ENCODE assay signal across 27 cellular contexts in the genomic region with DNA sequence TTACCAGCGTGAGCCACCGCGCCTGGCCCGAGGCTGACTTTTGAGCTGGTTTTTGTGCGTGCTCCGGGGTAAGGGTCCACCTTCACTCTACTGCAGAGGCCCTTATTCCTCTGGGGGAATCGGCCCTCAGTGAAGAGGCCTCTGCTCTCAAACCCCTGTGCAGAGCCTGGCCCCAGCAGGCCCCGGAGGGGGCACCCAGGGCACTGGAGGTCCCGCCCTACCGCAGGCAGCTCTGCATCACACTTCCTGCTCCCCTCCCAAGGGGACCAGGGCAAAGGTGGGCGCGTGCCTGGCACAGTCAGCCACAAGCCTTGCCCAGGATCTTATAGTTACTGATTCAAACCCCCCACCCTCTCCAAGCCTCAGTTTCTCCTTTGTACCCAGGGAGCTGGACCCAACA. TPM values are rescaled to one million over a fixed set of nuclear protein-coding genes. Genes with fewer than 3 reads are reported as not detected.
A peak's percentile ranks its signal among the peaks of the same experiment; 100 is the strongest.
DNase-seq lines count a peak whose midpoint lies in the region; ATAC-seq and TF ChIP-seq lines count a peak whose summit lies in the region.
"Had no signal": no experiment of that assay in that cellular context is flagged by ENCODE, and none has a peak within 500 bp of the region (broad histone marks: within the 10 kb centered on the region; RNA-seq: fewer than 3 reads in every experiment).

No MANE protein-coding gene starts in this region.

- peaks cover 23% of the 10 kb centered on the region for H3K4me1 ChIP-seq in effector memory CD4-positive, alpha-beta T cell (ENCODE audit: control insufficient read depth, insufficient read depth, low read length, poor library complexity, severe bottlenecking)
- H3K4me1 ChIP-seq: breast epithelium had no signal

- H3K27me3 ChIP-seq in effector memory CD4-positive, alpha-beta T cell (replicated peaks; ENCODE audit: control insufficient read depth, insufficient read depth, low read length, poor library complexity, severe bottlenecking), result no peaks in the 10 kb centered on the region
- H3K27me3 ChIP-seq: breast epithelium had no signal

- POLR2A ChIA-PET in activated CD4-positive, alpha-beta T cell treated with anti-CD3 and anti-CD28 coated beads, Interleukin-2, amount 10 ng/mL, durations not matched to agents 7 days and 5 days (lab: Charles Lee), result no interaction called here
- POLR2A ChIA-PET in activated naive CD8-positive, alpha-beta T cell treated with anti-CD3 and anti-CD28 coated beads, Interleukin-2, amount 10 ng/mL, durations not matched to agents 7 days and 5 days (lab: Charles Lee), result interaction anchor here (1.2 kb wide), 1 partner anchor 306 kb away, joined by 3 read pairs; the partner anchor contains the start of gene IFT140

- no peak overlapping the region for H3K4me3 Mint-ChIP-seq in activated CD4-positive, alpha-beta T cell treated with anti-CD3 and anti-CD28 coated beads, Interleukin-2, amount 10 ng/mL, durations not matched to agents 7 days and 5 days
- peak overlapping the region; percentile 30 for H3K4me3 Mint-ChIP-seq in activated naive CD8-positive, alpha-beta T cell treated with anti-CD3 and anti-CD28 coated beads, Interleukin-2, amount 10 ng/mL, durations not matched to agents 7 days and 5 days
- peak overlapping the region; percentile 18 for H3K4me3 Mint-ChIP-seq in stimulated activated memory B cell treated with anti-CD40 and anti-IgM and Interleukin-4, amounts not matched to agents 10 μg/mL and 1 μg/mL and 100 μg/mL, for 72 hours
- H3K4me3 Mint-ChIP-seq: T-helper 2 cell treated with Interferon-gamma antibody and Interleukin-4, amounts not matched to agents 5 μg/mL and 100 μg/mL, for 36 hours had no signal

- DNase-seq in activated CD4-positive, alpha-beta T cell treated with anti-CD3 and anti-CD28 coated beads, Interleukin-2, amount 10 ng/mL, durations not matched to agents 7 days and 5 days, result no peak
- DNase-seq in activated CD4-positive, alpha-beta T cell treated with anti-CD3 and anti-CD28 coated beads for 48 hours, result no peak
- DNase-seq in NB4 (ENCODE audit: low read depth), result peak; percentile 47
- no peak for DNase-seq in activated naive CD8-positive, alpha-beta T cell treated with anti-CD3 and anti-CD28 coated beads, Interleukin-2, amount 10 ng/mL, durations not matched to agents 7 days and 5 days
- no peak for DNase-seq in SHP77 (lab: John Stamatoyannopoulos, UW)
- no peak for DNase-seq in effector memory CD4-positive, alpha-beta T cell
- DNase-seq in dermis blood vessel endothelial cell, result no peak
- DNase-seq: activated effector memory CD4-positive, alpha-beta T cell treated with Interleukin-2 at 50 U/mL for 16 hours; DMS53; foreskin keratinocyte; GM23248; KG1; left colon; NCI-H510A; retina; SK-N-SH; stimulated activated CD4-positive, alpha-beta T cell treated with anti-CD3 and anti-CD28 coated beads, Interleukin-4, amount 100 ng/mL, for 24 hours; transverse colon had no signal

- H3K36me3 ChIP-seq in effector memory CD4-positive, alpha-beta T cell (ENCODE audit: control insufficient read depth, insufficient read depth, low read length), result no peaks in the 10 kb centered on the region
- H3K36me3 ChIP-seq: breast epithelium, transverse colon had no signal

- H3K27ac ChIP-seq in effector memory CD4-positive, alpha-beta T cell (ENCODE audit: insufficient read depth, low read length, poor library complexity, severe bottlenecking), result no peak overlapping the region
- H3K27ac ChIP-seq: 22Rv1, breast epithelium, foreskin keratinocyte, GM23248, transverse colon, VCaP had no signal

- CTCF ChIA-PET in activated CD4-positive, alpha-beta T cell treated with anti-CD3 and anti-CD28 coated beads, Interleukin-2, amount 10 ng/mL, durations not matched to agents 7 days and 5 days (lab: Charles Lee), result no interaction called here

- TF ChIP-seq CTCF in NB4 (IDR thresholded peaks at IDR 0.05; ENCODE audit: low read depth, low read length), result no peak

- H3K36me3 Mint-ChIP-seq in activated CD4-positive, alpha-beta T cell treated with anti-CD3 and anti-CD28 coated beads, Interleukin-2, amount 10 ng/mL, durations not matched to agents 7 days and 5 days (ENCODE audit: low read depth), result peaks cover 6% of the 10 kb centered on the region
- peaks cover 8% of the 10 kb centered on the region for H3K36me3 Mint-ChIP-seq in activated naive CD8-positive, alpha-beta T cell treated with anti-CD3 and anti-CD28 coated beads, Interleukin-2, amount 10 ng/mL, durations not matched to agents 7 days and 5 days
- H3K36me3 Mint-ChIP-seq in stimulated activated memory B cell treated with anti-CD40 and anti-IgM and Interleukin-4, amounts not matched to agents 10 μg/mL and 1 μg/mL and 100 μg/mL, for 72 hours, result peaks cover 10% of the 10 kb centered on the region

- no peak overlapping the region for H3K4me3 ChIP-seq in NB4 (ENCODE audit: low read depth, low read length)
- H3K4me3 ChIP-seq in effector memory CD4-positive, alpha-beta T cell (ENCODE audit: insufficient read depth, low read depth, low read length, poor library complexity, severe bottlenecking), result no peak overlapping the region
- H3K4me3 ChIP-seq: breast epithelium, GM23248, transverse colon had no signal

- H3K9me3 ChIP-seq in effector memory CD4-positive, alpha-beta T cell (ENCODE audit: control insufficient read depth, low read length), result no peaks in the 10 kb centered on the region
- H3K9me3 ChIP-seq: breast epithelium, SK-N-SH, transverse colon had no signal

- no peaks in the 10 kb centered on the region for H3K27me3 Mint-ChIP-seq in activated CD4-positive, alpha-beta T cell treated with anti-CD3 and anti-CD28 coated beads, Interleukin-2, amount 10 ng/mL, durations not matched to agents 7 days and 5 days
- H3K27me3 Mint-ChIP-seq in activated naive CD8-positive, alpha-beta T cell treated with anti-CD3 and anti-CD28 coated beads, Interleukin-2, amount 10 ng/mL, durations not matched to agents 7 days and 5 days, result no peaks in the 10 kb centered on the region
- H3K27me3 Mint-ChIP-seq in stimulated activated memory B cell treated with anti-CD40 and anti-IgM and Interleukin-4, amounts not matched to agents 10 μg/mL and 1 μg/mL and 100 μg/mL, for 72 hours, result no peaks in the 10 kb centered on the region

- no peak for TF ChIP-seq POLR2A in NB4 (IDR thresholded peaks at IDR 0.05; ENCODE audit: extremely low read depth, insufficient read length)

- no peak for ATAC-seq in activated naive CD8-positive, alpha-beta T cell treated with anti-CD3 and anti-CD28 coated beads, Interleukin-2, amount 10 ng/mL, durations not matched to agents 7 days and 5 days (ENCODE audit: low read depth)
- ATAC-seq in stimulated activated memory B cell treated with anti-CD40 and anti-IgM and Interleukin-4, amounts not matched to agents 10 μg/mL and 1 μg/mL and 100 μg/mL, for 72 hours, result no peak
- ATAC-seq: esophagus mucosa, foreskin keratinocyte, left colon had no signal

- H3K27ac Mint-ChIP-seq in activated CD4-positive, alpha-beta T cell treated with anti-CD3 and anti-CD28 coated beads, Interleukin-2, amount 10 ng/mL, durations not matched to agents 7 days and 5 days, result peak overlapping the region; percentile 93
- H3K27ac Mint-ChIP-seq in activated naive CD8-positive, alpha-beta T cell treated with anti-CD3 and anti-CD28 coated beads, Interleukin-2, amount 10 ng/mL, durations not matched to agents 7 days and 5 days, result peak overlapping the region; percentile 73
- H3K27ac Mint-ChIP-seq in stimulated activated memory B cell treated with anti-CD40 and anti-IgM and Interleukin-4, amounts not matched to agents 10 μg/mL and 1 μg/mL and 100 μg/mL, for 72 hours, result peak overlapping the region; percentile 99

- no peaks in the 10 kb centered on the region for H3K9me3 Mint-ChIP-seq in activated CD4-positive, alpha-beta T cell treated with anti-CD3 and anti-CD28 coated beads, Interleukin-2, amount 10 ng/mL, durations not matched to agents 7 days and 5 days
- H3K9me3 Mint-ChIP-seq in activated naive CD8-positive, alpha-beta T cell treated with anti-CD3 and anti-CD28 coated beads, Interleukin-2, amount 10 ng/mL, durations not matched to agents 7 days and 5 days, result no peaks in the 10 kb centered on the region
- no peaks in the 10 kb centered on the region for H3K9me3 Mint-ChIP-seq in stimulated activated memory B cell treated with anti-CD40 and anti-IgM and Interleukin-4, amounts not matched to agents 10 μg/mL and 1 μg/mL and 100 μg/mL, for 72 hours
- H3K9me3 Mint-ChIP-seq: T-helper 2 cell treated with Interferon-gamma antibody and Interleukin-4, amounts not matched to agents 5 μg/mL and 100 μg/mL, for 36 hours had no signal

- H3K4me1 Mint-ChIP-seq in activated CD4-positive, alpha-beta T cell treated with anti-CD3 and anti-CD28 coated beads, Interleukin-2, amount 10 ng/mL, durations not matched to agents 7 days and 5 days, result peaks cover 37% of the 10 kb centered on the region
- H3K4me1 Mint-ChIP-seq in activated naive CD8-positive, alpha-beta T cell treated with anti-CD3 and anti-CD28 coated beads, Interleukin-2, amount 10 ng/mL, durations not matched to agents 7 days and 5 days, result peaks cover 35% of the 10 kb centered on the region
- peaks cover 67% of the 10 kb centered on the region for H3K4me1 Mint-ChIP-seq in stimulated activated memory B cell treated with anti-CD40 and anti-IgM and Interleukin-4, amounts not matched to agents 10 μg/mL and 1 μg/mL and 100 μg/mL, for 72 hours

RNA-seq across cellular contexts. Expression of gene UBE2I, which starts 3.6 kb away (rescaled TPM):
- 100 to 1,000 TPM; 204 to 222 TPM for total RNA-seq in activated CD4-positive, alpha-beta T cell treated with anti-CD3 and anti-CD28 coated beads, Interleukin-2, amount 10 ng/mL, durations not matched to agents 7 days and 5 days
- total RNA-seq in activated naive CD8-positive, alpha-beta T cell treated with anti-CD3 and anti-CD28 coated beads, Interleukin-2, amount 10 ng/mL, durations not matched to agents 7 days and 5 days, result 100 to 1,000 TPM; 211 to 232 TPM
- 58.7 and 77.9 TPM in 2 replicates for total RNA-seq in dermis blood vessel endothelial cell

RNA-seq across cellular contexts. Expression of gene BAIAP3, which starts 27.6 kb away (rescaled TPM):
- total RNA-seq in activated CD4-positive, alpha-beta T cell treated with anti-CD3 and anti-CD28 coated beads, Interleukin-2, amount 10 ng/mL, durations not matched to agents 7 days and 5 days, result 1 to 10 TPM in 1 of 2 experiments, under 1 TPM in 1; 0.83 to 1.6 TPM
- total RNA-seq in activated naive CD8-positive, alpha-beta T cell treated with anti-CD3 and anti-CD28 coated beads, Interleukin-2, amount 10 ng/mL, durations not matched to agents 7 days and 5 days, result 10 to 100 TPM; 27.4 to 31.2 TPM
- total RNA-seq in dermis blood vessel endothelial cell, result 1.3 and 1.4 TPM in 2 replicates

RNA-seq across cellular contexts. Expression of gene TSR3, which starts 45.9 kb away (rescaled TPM):
- total RNA-seq in activated CD4-positive, alpha-beta T cell treated with anti-CD3 and anti-CD28 coated beads, Interleukin-2, amount 10 ng/mL, durations not matched to agents 7 days and 5 days, result 10 to 100 TPM; 33.8 to 43.7 TPM
- total RNA-seq in activated naive CD8-positive, alpha-beta T cell treated with anti-CD3 and anti-CD28 coated beads, Interleukin-2, amount 10 ng/mL, durations not matched to agents 7 days and 5 days, result 10 to 100 TPM; 43.8 to 44.2 TPM
- 75.9 and 97.2 TPM in 2 replicates for total RNA-seq in dermis blood vessel endothelial cell

RNA-seq across cellular contexts. Expression of gene GNPTG, which starts 45.9 kb away (rescaled TPM):
- total RNA-seq in activated CD4-positive, alpha-beta T cell treated with anti-CD3 and anti-CD28 coated beads, Interleukin-2, amount 10 ng/mL, durations not matched to agents 7 days and 5 days, result 10 to 100 TPM; 34.3 to 36.9 TPM
- 10 to 100 TPM; 43.2 to 46.5 TPM for total RNA-seq in activated naive CD8-positive, alpha-beta T cell treated with anti-CD3 and anti-CD28 coated beads, Interleukin-2, amount 10 ng/mL, durations not matched to agents 7 days and 5 days
- 40.3 and 49.9 TPM in 2 replicates for total RNA-seq in dermis blood vessel endothelial cell

RNA-seq across cellular contexts. Expression of gene TPSD1, which starts 50.0 kb away (rescaled TPM):
- total RNA-seq in activated CD4-positive, alpha-beta T cell treated with anti-CD3 and anti-CD28 coated beads, Interleukin-2, amount 10 ng/mL, durations not matched to agents 7 days and 5 days, result not detected
- not detected for total RNA-seq in activated naive CD8-positive, alpha-beta T cell treated with anti-CD3 and anti-CD28 coated beads, Interleukin-2, amount 10 ng/mL, durations not matched to agents 7 days and 5 days
- total RNA-seq in dermis blood vessel endothelial cell, result not detected in 2 replicates
- total RNA-seq: esophagus mucosa, foreskin keratinocyte, GM23248, HT-29, mesenteric fat pad, osteocyte had no signal

Comparison
In these comparisons a context has a peak if more than half of its experiments do, and no peak if none do; other contexts are left out.
1. RNA of gene BAIAP3, which starts 27.6 kb away (total RNA-seq): 27.4 to 31.2 TPM in activated naive CD8-positive, alpha-beta T cell treated with anti-CD3 and anti-CD28 coated beads, Interleukin-2, amount 10 ng/mL, durations not matched to agents 7 days and 5 days; 0.83 to 1.6 TPM in activated CD4-positive, alpha-beta T cell treated with anti-CD3 and anti-CD28 coated beads, Interleukin-2, amount 10 ng/mL, durations not matched to agents 7 days and 5 days and 1.3 to 1.4 TPM in dermis blood vessel endothelial cell; every median in the first group is over 10 times any median in the second.
2. Peak in every context shown above with its lines, with median percentiles within 50 percentile points of each other: H3K27ac Mint-ChIP-seq.